8 cellular contexts compared by ENCODE assay signal in the genomic region with DNA sequence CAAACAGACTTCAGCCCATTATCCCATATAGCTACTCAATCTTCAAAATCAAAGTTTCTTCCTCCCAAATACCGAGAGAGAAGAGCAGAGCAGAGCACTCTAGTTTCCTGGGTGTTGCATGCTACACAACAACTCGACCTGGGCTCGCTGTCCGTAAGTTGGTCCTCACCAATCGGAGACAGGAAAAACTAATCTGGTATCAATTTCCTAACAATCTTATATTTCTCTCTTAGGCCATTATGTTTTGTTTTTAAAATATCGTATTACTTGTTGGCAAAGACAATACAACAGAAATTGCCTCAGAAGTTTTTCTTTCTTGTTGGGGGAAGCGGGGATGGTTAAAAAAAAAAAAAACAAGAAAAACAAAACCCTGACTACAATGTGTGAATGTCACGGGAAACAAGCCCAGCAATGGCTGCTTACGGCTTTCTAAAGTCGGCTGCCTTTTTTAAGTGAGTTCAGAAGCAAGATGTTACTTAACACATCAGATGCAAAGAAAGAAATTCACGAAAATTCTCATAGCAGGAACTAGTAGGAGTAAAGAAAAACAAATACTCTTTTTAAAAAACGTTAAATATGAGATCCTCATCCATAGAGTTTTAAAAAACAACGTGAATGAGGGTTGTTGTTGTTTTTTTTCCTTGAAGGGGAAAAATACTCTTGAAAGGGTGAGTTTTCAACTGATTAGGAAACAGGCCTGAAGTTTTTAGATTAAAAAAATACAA. TPM values are rescaled to one million over a fixed set of nuclear protein-coding genes. Genes with fewer than 3 reads are reported as not detected.
DNase-seq lines count a peak whose midpoint lies in the region; ATAC-seq, FAIRE-seq and TF ChIP-seq lines count a peak whose summit lies in the region.

No MANE protein-coding gene starts in this region.

- BruUV-seq in GM12878 (replicated peaks; lab: Mats Ljungman, UMichigan): no TSS peak

- TF ChIP-seq CTCF in NB4 (IDR thresholded peaks at IDR 0.05; ENCODE audit: low read depth, low read length) (no peak), GM12878 (IDR thresholded peaks at IDR 0.05 in 2 of 3, conservative IDR thresholded peaks at IDR 0.05 in 1 of 3; ENCODE audit: control insufficient read depth in 2 of 3, extremely low read depth in 1 of 3, insufficient read depth in 1 of 3, low read depth in 3 of 3, low read length in 3 of 3) (no peak)

- SMC1A ChIA-PET in GM12878 (lab: Charles Lee; ENCODE audit: uncharacterized antibody, unreplicated experiment): interaction anchor here (1.0 to 4.6 kb wide), 5 partner anchors 10 to 58 kb away, joined by 3 to 55 read pairs (median 4); no protein-coding TSS in a partner anchor

- H2AFZ ChIP-seq in GM12878 (ENCODE audit: control insufficient read depth, low read depth, low read length): peak overlapping the region; percentile 66

- H3K27ac ChIP-seq in GM12878 (ENCODE audit: control insufficient read depth, insufficient read depth) (peak overlapping the region; percentile 98), subcutaneous abdominal adipose tissue (ENCODE audit: low read depth, low read length) (peak overlapping the region; percentile 95)

- peak overlapping the region; percentile 83 for H3K9ac ChIP-seq in GM12878 (ENCODE audit: control insufficient read depth, insufficient read depth, low read length)
- H3K9ac ChIP-seq in subcutaneous abdominal adipose tissue (ENCODE audit: low read length in 5 of 5): peak overlapping the region; percentile 77 to 93 (median 82)

- ATAC-seq in GM12878 (peak; percentile 37), HG03378 (IDR thresholded peaks at IDR 0.05; ENCODE audit: unreplicated experiment) (no peak)

- RAD21 ChIA-PET in GM12878 (lab: Charles Lee; ENCODE audit: unreplicated experiment): interaction anchor here (1.1 to 1.6 kb wide), 3 partner anchors 9 to 18 kb away, joined by 4 to 7 read pairs (median 4); no protein-coding TSS in a partner anchor

- TF ChIP-seq RAD21 in GM12878 (IDR thresholded peaks at IDR 0.05; ENCODE audit: insufficient read depth, low read depth, low read length): no peak

- CTCF ChIA-PET in GM12878 (lab: Yijun Ruan, JAX): interaction anchor here (1.0 to 2.1 kb wide), 3 partner anchors 10 to 25 kb away, joined by 5 to 7 read pairs (median 6); no protein-coding TSS in a partner anchor

- no peak for TF ChIP-seq EP300 in GM12878 (IDR thresholded peaks at IDR 0.05; ENCODE audit: borderline replicate concordance in 1 of 2, control insufficient read depth in 1 of 2, low read depth in 2 of 2, low read length in 2 of 2)

- in situ Hi-C loops in GM12878 (cut with MboI): no loop called here

- H3K9me3 ChIP-seq in GM12878 (replicated peaks; ENCODE audit: control insufficient read depth, insufficient read depth, low read length): no peaks in the 10 kb centered on the region
- H3K9me3 ChIP-seq in subcutaneous abdominal adipose tissue (ENCODE audit: control insufficient read depth in 5 of 5, low read length in 5 of 5): no peaks in the 10 kb centered on the region

- H3K36me3 ChIP-seq in GM12878 (ENCODE audit: control insufficient read depth in 2 of 2, insufficient read depth in 2 of 2, low read length in 1 of 2) (0 out of 4 replicates have a peak, but pooled peaks cover 0 to 4% of the 10 kb centered on the region in 2 experiments), subcutaneous abdominal adipose tissue (ENCODE audit: control insufficient read depth in 5 of 5, insufficient read depth in 5 of 5, low read length in 5 of 5) (no peaks in the 10 kb centered on the region)

- no peaks in the 10 kb centered on the region; the same call in 1 of the 2 replicates for H4K20me1 ChIP-seq in GM12878 (ENCODE audit: control insufficient read depth, insufficient read depth)

- H3K27me3 ChIP-seq in GM12878 (replicated peaks in 1 of 2; ENCODE audit: control insufficient read depth in 2 of 2, insufficient read depth in 2 of 2, low read length in 1 of 2) (no peaks in the 10 kb centered on the region), subcutaneous abdominal adipose tissue (ENCODE audit: control insufficient read depth in 5 of 5, insufficient read depth in 4 of 5, low read length in 5 of 5) (no peaks in the 10 kb centered on the region)

- DNase-seq in SIG-M5 treated with dmso at 0.1 percent for 504 hours (lab: John Stamatoyannopoulos, UW; ENCODE audit: unreplicated experiment) (peak; percentile 30), SIG-M5 (lab: John Stamatoyannopoulos, UW) (no peak), NB4 (ENCODE audit: low read depth) (peak; percentile 56), GM12878 (ENCODE audit: low read depth, low spot score) (no peak), kidney glomerular epithelial cell (lab: John Stamatoyannopoulos, UW) (peak; percentile 42), HK-2 (ENCODE audit: unreplicated experiment) (no peak)

- H3K4me2 ChIP-seq in GM12878 (ENCODE audit: control insufficient read depth, insufficient read depth): peak overlapping the region; percentile 80

- intact Hi-C loops in GM12878 (cut with micrococcal nuclease; ENCODE audit: unreplicated experiment): loop anchor here (5.0 kb wide), 2 partner anchors 40 to 60 kb away; no protein-coding TSS in a partner anchor

- POLR2A ChIA-PET in GM12878 (lab: Charles Lee): interaction anchor here (0.6 to 1.1 kb wide), 4 partner anchors 39 to 1229 kb away, joined by 3 to 7 read pairs (median 4); no protein-coding TSS in a partner anchor

- WGBS in GM12878 (ENCODE audit: insufficient coverage, insufficient replicate concordance, low lambda C conversion rate, missing lambda C conversion rate): under 1% methylated on average over 13 of the region's 13 CpGs

- FAIRE-seq in GM12878 (lab: Jason Lieb, UNC): no peak

- H3K79me2 ChIP-seq in GM12878 (ENCODE audit: control insufficient read depth, insufficient read depth, low read length): peaks cover 69% of the 10 kb centered on the region

- H3K4me3 ChIP-seq in NB4 (ENCODE audit: low read depth, low read length): peak overlapping the region; percentile 95
- H3K4me3 ChIP-seq in GM12878: peak overlapping the region; percentile 86
- H3K4me3 ChIP-seq in subcutaneous abdominal adipose tissue (ENCODE audit: low read depth in 1 of 5, low read length in 5 of 5): peak overlapping the region; percentile 78 to 97 (median 87)

- H3K4me1 ChIP-seq in GM12878 (ENCODE audit: control insufficient read depth, insufficient read depth, low read length): peaks cover 6% of the 10 kb centered on the region
- H3K4me1 ChIP-seq in subcutaneous abdominal adipose tissue (ENCODE audit: control insufficient read depth in 5 of 5, insufficient read depth in 5 of 5, low read length in 5 of 5): peaks cover 2 to 59% (median 53%) of the 10 kb centered on the region in 5 donors

- TF ChIP-seq POLR2A in NB4 (IDR thresholded peaks at IDR 0.05; ENCODE audit: extremely low read depth, insufficient read length): no peak
- no peak for TF ChIP-seq POLR2A in GM12878 (IDR thresholded peaks at IDR 0.05; ENCODE audit: low read depth, low read length)

TF ChIP-seq in GM12878, 131 proteins besides CTCF, POLR2A, EP300 and RAD21 (continues in another document):
- no peak for TF ChIP-seq IRF4 (IDR thresholded peaks at IDR 0.05; ENCODE audit: low read depth, low read length)
- no peak for TF ChIP-seq MTA3 (IDR thresholded peaks at IDR 0.05; ENCODE audit: borderline replicate concordance, low read length)
- no peak for TF ChIP-seq SRF (IDR thresholded peaks at IDR 0.05; ENCODE audit: low read depth in 2 of 2, low read length in 2 of 2)
- peak; percentile 38; the same call in 1 of the 2 replicates for TF ChIP-seq ZNF384 (IDR thresholded peaks at IDR 0.05; ENCODE audit: borderline replicate concordance, low read depth, low read length)
- TF ChIP-seq BMI1 (IDR thresholded peaks at IDR 0.05; ENCODE audit: borderline replicate concordance): no peak
- TF ChIP-seq MXI1 (IDR thresholded peaks at IDR 0.05; ENCODE audit: low read depth, low read length): 0 out of 2 replicates have a peak, but pooled peaks have one; percentile 12
- TF ChIP-seq PAX5 (IDR thresholded peaks at IDR 0.05; ENCODE audit: borderline replicate concordance, low read depth, low read length): no peak

RNA-seq across cellular contexts. Expression of a gene that starts 1.9 kb away (rescaled TPM):
- total RNA-seq in GM12878 (2013; cell fraction: nucleolus; rRNA removed): 116 and 126 TPM in 2 replicates
- total RNA-seq in GM12878 (2014; rRNA removed): 16.3 and 18.1 TPM in 2 replicates
- total RNA-seq in GM12878 (2014; rRNA removed; fragmentation: Illumina TruSeq; extraction: Trizol): 15.2 and 15.7 TPM in 2 replicates
- 20.7 and 23.2 TPM in 2 replicates for total RNA-seq in GM12878 (2021)
- polyA plus RNA-seq in GM12878 (2011; ENCODE audit: low read depth): 12.6 TPM
- 32.9 and 38.1 TPM in 2 replicates for polyA plus RNA-seq in GM12878 (2011; rRNA removed)
- 39.9 and 41.8 TPM in 2 replicates for polyA plus RNA-seq in GM12878 (2011; cell fraction: cytosol; rRNA removed)
- 43.3 and 49.4 TPM in 2 replicates for polyA plus RNA-seq in GM12878 (2011; cell fraction: nucleus; rRNA removed)
- 17.9 and 37.0 TPM in 2 replicates for polyA plus RNA-seq in GM12878 (2012)
- 10.6 and 16.0 TPM in 2 replicates for polyA plus RNA-seq in GM12878 (2014; fragmentation: Illumina TruSeq; extraction: Trizol)
- 1 to 10 TPM in 1 of 2 experiments, under 1 TPM in 1; 0.44 to 1.5 TPM for polyA plus RNA-seq in GM12878 (2014; fragmentation: Nextera tagmentation; extraction: Ambion mirVana)
- 25.5 and 28.7 TPM in 2 replicates for polyA plus RNA-seq in GM12878 (2014; rRNA removed)
- polyA plus RNA-seq in GM12878 (2016; fragmentation: Nextera tagmentation; extraction: Ambion mirVana): 10 to 100 TPM; 14.9 to 20.6 TPM
- 24.9 and 62.5 TPM in 2 replicates for polyA minus RNA-seq in GM12878 (2011; rRNA and poly(A)+ RNA removed)
- 16.3 and 16.6 TPM in 2 replicates for polyA minus RNA-seq in GM12878 (2011; cell fraction: cytosol; rRNA and poly(A)+ RNA removed)
- 33.7 and 57.3 TPM in 2 replicates for polyA minus RNA-seq in GM12878 (2011; cell fraction: nucleus; rRNA and poly(A)+ RNA removed)

Comparison
In these comparisons a context has a peak if more than half of its experiments do, and no peak if none do; other contexts are left out.
1. DNase-seq: peak in SIG-M5 treated with dmso at 0.1 percent for 504 hours (single experiment), NB4 (single experiment) and kidney glomerular epithelial cell (single experiment); none in SIG-M5 (single experiment), GM12878 (single experiment) and HK-2 (single experiment).
2. Peak in every context shown above with its lines, with median percentiles within 50 percentile points of each other: H3K4me3 ChIP-seq.